ENCODE assay signal across 11 cellular contexts in genomic region chr4:149997881-149998421, GRCh38.
DNase-seq lines count a peak whose midpoint lies in the region; ATAC-seq and TF ChIP-seq lines count a peak whose summit lies in the region.
"Had no signal": no experiment of that assay in that cellular context is flagged by ENCODE, and none has a peak within 500 bp of the region (broad histone marks: within the 10 kb centered on the region; RNA-seq: fewer than 3 reads in every experiment).

No MANE protein-coding gene starts in this region.

- H2AFZ ChIP-seq in parathyroid adenoma, result peak overlapping the region; percentile 42

- peak overlapping the region in 1 of 10 donors; percentile 13 for H3K27ac Mint-ChIP-seq in naive thymus-derived CD8-positive, alpha-beta T cell
- H3K27ac Mint-ChIP-seq in effector memory CD8-positive, alpha-beta T cell, result no peak overlapping the region
- H3K27ac Mint-ChIP-seq: activated naive CD8-positive, alpha-beta T cell treated with anti-CD3 and anti-CD28 coated beads for 36 hours; IgD-negative memory B cell had no signal

- no peaks in the 10 kb centered on the region for H3K79me2 ChIP-seq in parathyroid adenoma

- TF ChIP-seq CTCF in body of pancreas (IDR thresholded peaks at IDR 0.05) (no peak), parathyroid adenoma (IDR thresholded peaks at IDR 0.05) (no peak)

- no peaks in the 10 kb centered on the region for H3K36me3 ChIP-seq in body of pancreas (replicated peaks in 1 of 2; ENCODE audit: insufficient read depth in 1 of 2, low read depth in 2 of 2)
- no peaks in the 10 kb centered on the region for H3K36me3 ChIP-seq in parathyroid adenoma (ENCODE audit: control insufficient read depth, insufficient read depth, low read length)
- H3K36me3 ChIP-seq: upper lobe of right lung had no signal

- no peak overlapping the region for H3K9ac ChIP-seq in parathyroid adenoma

- no peaks in the 10 kb centered on the region for H3K4me1 Mint-ChIP-seq in naive thymus-derived CD8-positive, alpha-beta T cell
- no peaks in the 10 kb centered on the region for H3K4me1 Mint-ChIP-seq in effector memory CD8-positive, alpha-beta T cell (ENCODE audit: low read depth in 2 of 2)
- H3K4me1 Mint-ChIP-seq: activated naive CD8-positive, alpha-beta T cell treated with anti-CD3 and anti-CD28 coated beads for 36 hours had no signal

- peaks cover 0 to 11% (median 2%) of the 10 kb centered on the region in 5 donors for H3K27me3 Mint-ChIP-seq in naive thymus-derived CD8-positive, alpha-beta T cell
- H3K27me3 Mint-ChIP-seq in effector memory CD8-positive, alpha-beta T cell, result peaks cover 5 to 10% of the 10 kb centered on the region in 2 donors
- H3K27me3 Mint-ChIP-seq: IgD-negative memory B cell had no signal

- H3K4me1 ChIP-seq in body of pancreas, result peaks cover 10% of the 10 kb centered on the region
- no peaks in the 10 kb centered on the region for H3K4me1 ChIP-seq in parathyroid adenoma
- H3K4me1 ChIP-seq: upper lobe of right lung had no signal

- POLR2A ChIA-PET in naive thymus-derived CD8-positive, alpha-beta T cell (lab: Charles Lee), result no interaction called here

- DNase-seq in NCI-H345 (lab: John Stamatoyannopoulos, UW) (peak; percentile 68), NCI-H345 treated with DMSO at 0.1 percent for 48 hours (lab: John Stamatoyannopoulos, UW; ENCODE audit: unreplicated experiment) (no peak), body of pancreas (peak in 3 of 4 donors; percentile 6 to 28 (median 24)), NCI-H1092 treated with DMSO at 0.1 percent for 48 hours (lab: John Stamatoyannopoulos, UW) (no peak)
- no peak for DNase-seq in naive thymus-derived CD8-positive, alpha-beta T cell
- DNase-seq in effector memory CD8-positive, alpha-beta T cell, result no peak
- DNase-seq: activated naive CD8-positive, alpha-beta T cell treated with anti-CD3 and anti-CD28 coated beads for 36 hours; upper lobe of right lung had no signal

- no peak overlapping the region for H3K27ac ChIP-seq in body of pancreas
- no peak overlapping the region for H3K27ac ChIP-seq in parathyroid adenoma
- H3K27ac ChIP-seq: upper lobe of right lung had no signal

- intact Hi-C loops in body of pancreas (cut with DNase I), result no loop called here

- 32 to 39% methylated on average over 4 of the region's 4 CpGs for WGBS in body of pancreas, 2 donors

- H3K36me3 Mint-ChIP-seq in naive thymus-derived CD8-positive, alpha-beta T cell, result no peaks in the 10 kb centered on the region
- peaks cover 3% of the 10 kb centered on the region for H3K36me3 Mint-ChIP-seq in effector memory CD8-positive, alpha-beta T cell (ENCODE audit: insufficient read depth)
- H3K36me3 Mint-ChIP-seq: activated naive CD8-positive, alpha-beta T cell treated with anti-CD3 and anti-CD28 coated beads for 36 hours; IgD-negative memory B cell had no signal

- ATAC-seq in HG03432 (IDR thresholded peaks at IDR 0.05; ENCODE audit: unreplicated experiment), result peak; percentile 79
- peak; percentile 40 for ATAC-seq in body of pancreas
- ATAC-seq in naive thymus-derived CD8-positive, alpha-beta T cell, result no peak
- no peak for ATAC-seq in effector memory CD8-positive, alpha-beta T cell (replicated peaks)
- ATAC-seq: upper lobe of right lung had no signal

- H3K4me3 Mint-ChIP-seq in naive thymus-derived CD8-positive, alpha-beta T cell, result no peak overlapping the region
- no peak overlapping the region for H3K4me3 Mint-ChIP-seq in effector memory CD8-positive, alpha-beta T cell
- H3K4me3 Mint-ChIP-seq: activated naive CD8-positive, alpha-beta T cell treated with anti-CD3 and anti-CD28 coated beads for 36 hours; IgD-negative memory B cell had no signal

- TF ChIP-seq POLR2A in body of pancreas (IDR thresholded peaks at IDR 0.05), result no peak

- no peaks in the 10 kb centered on the region for H3K27me3 ChIP-seq in body of pancreas
- no peaks in the 10 kb centered on the region for H3K27me3 ChIP-seq in parathyroid adenoma (ENCODE audit: control insufficient read depth, insufficient read depth, low read length)
- H3K27me3 ChIP-seq: upper lobe of right lung had no signal

- H3K9me3 Mint-ChIP-seq in naive thymus-derived CD8-positive, alpha-beta T cell, result no peaks in the 10 kb centered on the region
- H3K9me3 Mint-ChIP-seq in effector memory CD8-positive, alpha-beta T cell, result no peaks in the 10 kb centered on the region
- H3K9me3 Mint-ChIP-seq: activated naive CD8-positive, alpha-beta T cell treated with anti-CD3 and anti-CD28 coated beads for 36 hours; IgD-negative memory B cell had no signal

- H3K4me3 ChIP-seq in body of pancreas (no peak overlapping the region), parathyroid adenoma (ENCODE audit: low read depth, low read length) (no peak overlapping the region)
- H3K4me3 ChIP-seq: upper lobe of right lung had no signal

- H3K9me3 ChIP-seq in body of pancreas (no peaks in the 10 kb centered on the region), parathyroid adenoma (ENCODE audit: control insufficient read depth, low read length) (no peaks in the 10 kb centered on the region)
- H3K9me3 ChIP-seq: upper lobe of right lung had no signal

- H3K4me2 ChIP-seq in parathyroid adenoma (ENCODE audit: low read length), result no peak overlapping the region

Comparison
In these comparisons a context has a peak if more than half of its experiments do, and no peak if none do; other contexts are left out.
1. DNase-seq: peak in NCI-H345 (single experiment) and body of pancreas (3 of 4); none in NCI-H345 treated with DMSO at 0.1 percent for 48 hours (single experiment), NCI-H1092 treated with DMSO at 0.1 percent for 48 hours (single experiment), naive thymus-derived CD8-positive, alpha-beta T cell (0 of 10) and effector memory CD8-positive, alpha-beta T cell (0 of 3).
2. ATAC-seq: peak in HG03432 (single experiment) and body of pancreas (single experiment); none in naive thymus-derived CD8-positive, alpha-beta T cell (0 of 2) and effector memory CD8-positive, alpha-beta T cell (single experiment).